ENCODE assay signal across 29 cellular contexts in genomic region chr10:38741226-38741625, GRCh38.
DNase-seq lines count a peak whose midpoint lies in the region.
"Had no signal": no experiment of that assay in that cellular context is flagged by ENCODE, and none has a peak within 500 bp of the region (broad histone marks: within the 10 kb centered on the region; RNA-seq: fewer than 3 reads in every experiment).

No MANE protein-coding gene starts in this region.

- no peaks in the 10 kb centered on the region for H3K79me1 ChIP-seq in trophoblast cell (ENCODE audit: low read length)
- H3K79me1 ChIP-seq in neuronal stem cell (ENCODE audit: low read depth, low read length), result peaks cover 2% of the 10 kb centered on the region

- H3K14ac ChIP-seq in trophoblast cell (ENCODE audit: low read length) (no peak overlapping the region), neuronal stem cell (ENCODE audit: low read length) (no peak overlapping the region)

- H3K4ac ChIP-seq in trophoblast cell (ENCODE audit: low read depth, low read length) (no peak overlapping the region), neuronal stem cell (ENCODE audit: low read length) (no peak overlapping the region)

- no peak overlapping the region for H2AK5ac ChIP-seq in trophoblast cell (ENCODE audit: low read length)
- H2AK5ac ChIP-seq in neuronal stem cell (ENCODE audit: low read depth, low read length), result no peak overlapping the region

- no CpG with 5 or more reads among the region's 3 CpGs for WGBS in trophoblast cell (ENCODE audit: extremely low coverage, insufficient coverage, insufficient read length)
- WGBS in neuronal stem cell (ENCODE audit: extremely low coverage in 2 of 2, insufficient read length in 2 of 2, insufficient replicate concordance in 1 of 2), 2 donors, result no CpG with 5 or more reads among the region's 3 CpGs

- H3K9me3 ChIP-seq in MG63 (no peaks in the 10 kb centered on the region), trophoblast cell (ENCODE audit: insufficient read depth, low read depth, low read length) (peaks cover 55% of the 10 kb centered on the region), neuronal stem cell (replicated peaks in 1 of 2; ENCODE audit: control insufficient read depth in 2 of 2, insufficient read depth in 1 of 2, low read depth in 1 of 2, low read length in 2 of 2) (peaks cover 0 to 2% of the 10 kb centered on the region in 2 donors)
- H3K9me3 ChIP-seq: A549, BE2C, Caco-2 had no signal

- no peak overlapping the region for H4K91ac ChIP-seq in trophoblast cell (ENCODE audit: low read depth, low read length)
- no peak overlapping the region for H4K91ac ChIP-seq in neuronal stem cell (ENCODE audit: low read depth, low read length, poor library complexity)

- H3K18ac ChIP-seq in trophoblast cell (ENCODE audit: low read length) (no peak overlapping the region), neuronal stem cell (ENCODE audit: low read length) (no peak overlapping the region)

- H3K4me3 ChIP-seq in MG63 (no peak overlapping the region), trophoblast cell (ENCODE audit: low read depth, low read length) (peak overlapping the region; percentile 26), neuronal stem cell (ENCODE audit: low read length in 2 of 2) (peak overlapping the region in 1 of 2 donors; percentile 44)
- H3K4me3 ChIP-seq: A549; BLaER1; BLaER1 treated with 17β-estradiol and CSF1 and Interleukin-3, amounts not matched to agents 10 nM and 100 nM had no signal

- no peak overlapping the region for H2BK15ac ChIP-seq in neuronal stem cell (ENCODE audit: low read length)

- H3K27me3 ChIP-seq in MG63 (no peaks in the 10 kb centered on the region), trophoblast cell (ENCODE audit: insufficient read depth, low read length) (no peaks in the 10 kb centered on the region), neuronal stem cell (ENCODE audit: control insufficient read depth in 3 of 3, insufficient read depth in 3 of 3, low read depth in 1 of 3, low read length in 3 of 3) (no peaks in the 10 kb centered on the region)
- H3K27me3 ChIP-seq: BE2C; BLaER1; BLaER1 treated with 17β-estradiol and CSF1 and Interleukin-3, amounts not matched to agents 10 nM and 100 nM had no signal

- H2BK12ac ChIP-seq in trophoblast cell (ENCODE audit: low read length) (no peak overlapping the region), neuronal stem cell (ENCODE audit: low read length) (no peak overlapping the region)

- H3K9ac ChIP-seq in trophoblast cell (ENCODE audit: low read length) (no peak overlapping the region), neuronal stem cell (ENCODE audit: low read depth, low read length, poor library complexity) (no peak overlapping the region)
- H3K9ac ChIP-seq: BLaER1; BLaER1 treated with 17β-estradiol and CSF1 and Interleukin-3, amounts not matched to agents 10 nM and 100 nM had no signal

- DNase-seq in MG63 (peak; percentile 40), trophoblast cell (no peak), neuronal stem cell (ENCODE audit: low spot score) (no peak), NCI-H1105 treated with DMSO at 0.1 percent for 48 hours (lab: John Stamatoyannopoulos, UW) (no peak)
- DNase-seq: 8988T; ACHN; AML-193; BE2C; C1 segment of cervical spinal cord; Caco-2; Calu3; CD4-positive, alpha-beta memory T cell; CD4-positive, alpha-beta T cell; CD4-positive, CD25-positive, alpha-beta regulatory T cell; CD8-positive, alpha-beta memory T cell; CD8-positive, alpha-beta T cell; COR-L47; DMS 273 treated with DMSO at 0.1 percent for 48 hours; DMS153; DMS53; DMS79; DMS79 treated with DMSO at 0.1 percent for 48 hours; DND-41; EL had no signal

- no peak overlapping the region for H2BK5ac ChIP-seq in trophoblast cell (ENCODE audit: low read depth, low read length, poor library complexity)
- no peak overlapping the region for H2BK5ac ChIP-seq in neuronal stem cell (ENCODE audit: low read length)

- H3K4me2 ChIP-seq in trophoblast cell (ENCODE audit: low read length), result no peak overlapping the region
- no peak overlapping the region for H3K4me2 ChIP-seq in neuronal stem cell (ENCODE audit: insufficient read depth, low read length, poor library complexity, severe bottlenecking)
- H3K4me2 ChIP-seq: A549; BLaER1; BLaER1 treated with 17β-estradiol and CSF1 and Interleukin-3, amounts not matched to agents 10 nM and 100 nM had no signal

- no peak overlapping the region for H3K27ac ChIP-seq in trophoblast cell (ENCODE audit: low read depth, low read length)
- H3K27ac ChIP-seq in neuronal stem cell (replicated peaks; ENCODE audit: low read length), result no peak overlapping the region
- H3K27ac ChIP-seq: 22Rv1; A549; BLaER1; BLaER1 treated with 17β-estradiol and CSF1 and Interleukin-3, amounts not matched to agents 10 nM and 100 nM; C4-2B had no signal

- no peak overlapping the region for H4K12ac ChIP-seq in trophoblast cell (ENCODE audit: low read depth, low read length)

- H3K79me2 ChIP-seq in trophoblast cell (ENCODE audit: control insufficient read depth, insufficient read depth, low read length, poor library complexity), result no peaks in the 10 kb centered on the region

- H3K23ac ChIP-seq in trophoblast cell (ENCODE audit: low read length), result no peak overlapping the region
- H3K23ac ChIP-seq in neuronal stem cell (ENCODE audit: low read depth, low read length, poor library complexity), result no peak overlapping the region

- H4K8ac ChIP-seq in trophoblast cell (ENCODE audit: low read depth, low read length) (no peak overlapping the region), neuronal stem cell (ENCODE audit: low read depth, low read length) (no peak overlapping the region)

- no peaks in the 10 kb centered on the region for H3K4me1 ChIP-seq in trophoblast cell (ENCODE audit: control insufficient read depth in 1 of 2, insufficient read depth in 2 of 2, low read length in 2 of 2)
- H3K4me1 ChIP-seq in neuronal stem cell (ENCODE audit: control insufficient read depth in 2 of 2, insufficient read depth in 1 of 2, low read depth in 1 of 2, low read length in 2 of 2), result no peaks in the 10 kb centered on the region
- H3K4me1 ChIP-seq: A549; BE2C; BLaER1; BLaER1 treated with 17β-estradiol and CSF1 and Interleukin-3, amounts not matched to agents 10 nM and 100 nM; Caco-2 had no signal

- no peaks in the 10 kb centered on the region for H3K36me3 ChIP-seq in MG63
- no peaks in the 10 kb centered on the region for H3K36me3 ChIP-seq in trophoblast cell (ENCODE audit: control insufficient read depth in 1 of 2, insufficient read depth in 2 of 2, low read length in 2 of 2)
- H3K36me3 ChIP-seq in neuronal stem cell (replicated peaks in 1 of 2; ENCODE audit: control insufficient read depth in 2 of 2, insufficient read depth in 2 of 2, low read length in 2 of 2), result no peaks in the 10 kb centered on the region
- H3K36me3 ChIP-seq: BE2C; BLaER1; BLaER1 treated with 17β-estradiol and CSF1 and Interleukin-3, amounts not matched to agents 10 nM and 100 nM had no signal

- H2BK120ac ChIP-seq in trophoblast cell (ENCODE audit: insufficient read depth, low read length, poor library complexity), result no peak overlapping the region
- H2BK120ac ChIP-seq in neuronal stem cell (ENCODE audit: low read depth, low read length), result no peak overlapping the region

- H2AFZ ChIP-seq in trophoblast cell (ENCODE audit: insufficient read depth, low read length, poor library complexity) (no peak overlapping the region), neuronal stem cell (ENCODE audit: low read length) (no peak overlapping the region)
